Comparison of ENCODE assay signal across 21 cellular contexts in genomic region chr7:7210475-7211237, GRCh38.
"Had no signal": no experiment of that assay in that cellular context is flagged by ENCODE, and none has a peak within 500 bp of the region (broad histone marks: within the 10 kb centered on the region; RNA-seq: fewer than 3 reads in every experiment).

No MANE protein-coding gene starts in this region.

- H3K27ac ChIP-seq: adrenal gland, cardiac muscle cell, hepatocyte, left ventricle myocardium inferior, right atrium auricular region, skin epidermis, tibial artery, uterus had no signal

- H3K27ac Mint-ChIP-seq: activated naive CD4-positive, alpha-beta T cell treated with anti-CD3 and anti-CD28 coated beads, Interleukin-2, amount 10 ng/mL, durations not matched to agents 7 days and 5 days; activated T-helper 2 cell treated with anti-CD3 and anti-CD28 coated beads, Interferon-gamma antibody, Interleukin-2, Interleukin-4, amounts not matched to agents 10 μg/mL and 5 μg/mL and 100 μg/mL, durations not matched to agents 14 hours and 24 hours and 36 hours; memory B cell; nephron; progenitor cell of endocrine pancreas; stimulated activated naive B cell treated with anti-CD40 and anti-IgM and Interleukin-4, amounts not matched to agents 10 μg/mL and 1 μg/mL and 100 μg/mL, for 72 hours had no signal

- H3K4me3 Mint-ChIP-seq: activated naive CD4-positive, alpha-beta T cell treated with anti-CD3 and anti-CD28 coated beads, Interleukin-2, amount 10 ng/mL, durations not matched to agents 7 days and 5 days; memory B cell; nephron; stimulated activated naive B cell treated with anti-CD40 and anti-IgM and Interleukin-4, amounts not matched to agents 10 μg/mL and 1 μg/mL and 100 μg/mL, for 72 hours had no signal

- H3K27me3 ChIP-seq: adrenal gland, cardiac muscle cell, hepatocyte, right atrium auricular region, tibial artery, uterus had no signal

- DNase-seq: activated CD4-positive, alpha-beta T cell treated with anti-CD3 and anti-CD28 coated beads, Interleukin-2, amount 50 U/mL, for 48 hours; activated naive CD4-positive, alpha-beta T cell treated with anti-CD3 and anti-CD28 coated beads, Interleukin-2, amount 10 ng/mL, durations not matched to agents 7 days and 5 days; adrenal gland; left ventricle myocardium inferior; occipital lobe; stimulated activated CD4-positive, alpha-beta T cell treated with anti-CD3 and anti-CD28 coated beads, Interleukin-15, amount 100 ng/mL, for 24 hours; stimulated activated CD4-positive, alpha-beta T cell treated with anti-CD3 and anti-CD28 coated beads, Interleukin-4, amount 100 ng/mL, for 1 hour; stimulated activated naive B cell treated with anti-CD40 and anti-IgM and Interleukin-4, amounts not matched to agents 10 μg/mL and 1 μg/mL and 100 μg/mL, for 72 hours; T-helper 1 cell; T1000; tibial artery; uterus had no signal

- H3K4me1 ChIP-seq: adrenal gland, right atrium auricular region, tibial artery, uterus had no signal

- H3K36me3 ChIP-seq: adrenal gland, cardiac muscle cell, right atrium auricular region, uterus had no signal

- H3K9me3 Mint-ChIP-seq: memory B cell; stimulated activated naive B cell treated with anti-CD40 and anti-IgM and Interleukin-4, amounts not matched to agents 10 μg/mL and 1 μg/mL and 100 μg/mL, for 72 hours had no signal

- H2AFZ ChIP-seq: hepatocyte had no signal

- H3K27me3 Mint-ChIP-seq: activated naive CD4-positive, alpha-beta T cell treated with anti-CD3 and anti-CD28 coated beads, Interleukin-2, amount 10 ng/mL, durations not matched to agents 7 days and 5 days; memory B cell; progenitor cell of endocrine pancreas; stimulated activated naive B cell treated with anti-CD40 and anti-IgM and Interleukin-4, amounts not matched to agents 10 μg/mL and 1 μg/mL and 100 μg/mL, for 72 hours had no signal

- H3K9me3 ChIP-seq: adrenal gland, right atrium auricular region, uterus had no signal

- H3K4me1 Mint-ChIP-seq: nephron had no signal

- ATAC-seq: esophagus mucosa; stimulated activated naive B cell treated with anti-CD40 and anti-IgM and Interleukin-4, amounts not matched to agents 10 μg/mL and 1 μg/mL and 100 μg/mL, for 72 hours had no signal

- H3K4me3 ChIP-seq: adrenal gland, cardiac muscle cell, hepatocyte, left ventricle myocardium inferior, right atrium auricular region, skin epidermis, tibial artery, uterus had no signal

- H3K4me2 ChIP-seq: hepatocyte had no signal
